In genomic region chr3:38015485-38015884, GRCh38 we compare ENCODE assay signal across 15 cellular contexts. TPM values are rescaled to one million over a fixed set of nuclear protein-coding genes. Genes with fewer than 3 reads are reported as not detected.
DNase-seq lines count a peak whose midpoint lies in the region; ATAC-seq and TF ChIP-seq lines count a peak whose summit lies in the region.
"Had no signal": no experiment of that assay in that cellular context is flagged by ENCODE, and none has a peak within 500 bp of the region (broad histone marks: within the 10 kb centered on the region; RNA-seq: fewer than 3 reads in every experiment).

No MANE protein-coding gene starts in this region.

- H3K4me1 Mint-ChIP-seq in activated T-helper 17 cell treated with anti-CD3 and anti-CD28 coated beads, Interleukin-2, amount 50 U/mL, for 72 hours = no peaks in the 10 kb centered on the region
- H3K4me1 Mint-ChIP-seq: B cell had no signal

- H3K9ac ChIP-seq in smooth muscle cell (ENCODE audit: low read depth) = no peak overlapping the region

- H3F3A ChIP-seq in smooth muscle cell (ENCODE audit: low read depth) = no peaks in the 10 kb centered on the region

- WGBS in hepatocyte (ENCODE audit: low lambda C conversion rate, missing lambda C conversion rate) = 83% methylated on average over 3 of the region's 3 CpGs
- WGBS in smooth muscle cell (ENCODE audit: low lambda C conversion rate) = 90% methylated on average over 3 of the region's 3 CpGs

- H3K27me3 ChIP-seq in hepatocyte (no peaks in the 10 kb centered on the region), osteoblast (ENCODE audit: insufficient read depth, low read length) (no peaks in the 10 kb centered on the region), upper lobe of right lung (no peaks in the 10 kb centered on the region), smooth muscle cell (ENCODE audit: low read depth) (no peaks in the 10 kb centered on the region)

- H3K4me1 ChIP-seq in hepatocyte (ENCODE audit: insufficient read depth) (no peaks in the 10 kb centered on the region), osteoblast (ENCODE audit: insufficient read depth, low read length) (no peaks in the 10 kb centered on the region), upper lobe of right lung (no peaks in the 10 kb centered on the region), smooth muscle cell (ENCODE audit: low read depth) (no peaks in the 10 kb centered on the region)

- no peak for ATAC-seq in activated T-helper 17 cell treated with anti-CD3 and anti-CD28 coated beads, Interleukin-2, amount 50 U/mL, for 72 hours (replicated peaks)
- no peak for ATAC-seq in upper lobe of right lung
- no peak for ATAC-seq in HG03280 (IDR thresholded peaks at IDR 0.05; ENCODE audit: unreplicated experiment)
- ATAC-seq: GM12878, GM23338 had no signal

- H3K79me2 ChIP-seq in hepatocyte = no peaks in the 10 kb centered on the region
- H3K79me2 ChIP-seq in osteoblast (ENCODE audit: insufficient read depth, low read length) = no peaks in the 10 kb centered on the region
- no peaks in the 10 kb centered on the region for H3K79me2 ChIP-seq in smooth muscle cell (ENCODE audit: low read depth)

- no peaks in the 10 kb centered on the region for H3K36me3 ChIP-seq in hepatocyte (replicated peaks; ENCODE audit: insufficient read depth, low read depth)
- peaks cover 28% of the 10 kb centered on the region for H3K36me3 ChIP-seq in osteoblast (ENCODE audit: insufficient read depth, low read length)
- peaks cover 61% of the 10 kb centered on the region for H3K36me3 ChIP-seq in upper lobe of right lung
- peaks cover 8% of the 10 kb centered on the region for H3K36me3 ChIP-seq in smooth muscle cell (ENCODE audit: low read depth)

- peaks cover 57% of the 10 kb centered on the region for H3K36me3 Mint-ChIP-seq in activated T-helper 17 cell treated with anti-CD3 and anti-CD28 coated beads, Interleukin-2, amount 50 U/mL, for 72 hours (ENCODE audit: low read depth)

- H3K9me3 Mint-ChIP-seq in activated T-helper 17 cell treated with anti-CD3 and anti-CD28 coated beads, Interleukin-2, amount 50 U/mL, for 72 hours = peaks cover 4% of the 10 kb centered on the region
- H3K9me3 Mint-ChIP-seq: GM23338 had no signal

- no peak for TF ChIP-seq CTCF in hepatocyte (IDR thresholded peaks at IDR 0.05; ENCODE audit: poor library complexity)
- no peak for TF ChIP-seq CTCF in osteoblast (IDR thresholded peaks at IDR 0.05; ENCODE audit: extremely low read depth, low read depth, low read length)
- TF ChIP-seq CTCF in upper lobe of right lung (IDR thresholded peaks at IDR 0.05) = no peak
- TF ChIP-seq CTCF in smooth muscle cell (IDR thresholded peaks at IDR 0.05; ENCODE audit: borderline replicate concordance, insufficient read depth, poor library complexity, severe bottlenecking) = no peak

- H3K9me3 ChIP-seq in hepatocyte (ENCODE audit: low read depth) = no peaks in the 10 kb centered on the region
- peaks cover 3% of the 10 kb centered on the region for H3K9me3 ChIP-seq in osteoblast (ENCODE audit: low read depth, low read length)
- no peaks in the 10 kb centered on the region for H3K9me3 ChIP-seq in upper lobe of right lung
- H3K9me3 ChIP-seq in smooth muscle cell (replicated peaks; ENCODE audit: low read depth) = no peaks in the 10 kb centered on the region

- H3K4me3 Mint-ChIP-seq in activated T-helper 17 cell treated with anti-CD3 and anti-CD28 coated beads, Interleukin-2, amount 50 U/mL, for 72 hours = no peak overlapping the region
- H3K4me3 Mint-ChIP-seq: B cell; CD4-positive, alpha-beta memory T cell; GM23338 had no signal

- peak overlapping the region; percentile 35 for H3K27ac Mint-ChIP-seq in activated T-helper 17 cell treated with anti-CD3 and anti-CD28 coated beads, Interleukin-2, amount 50 U/mL, for 72 hours
- H3K27ac Mint-ChIP-seq: B cell, GM23338 had no signal

- H2AFZ ChIP-seq in hepatocyte = no peak overlapping the region
- H2AFZ ChIP-seq in osteoblast (ENCODE audit: low read length) = no peak overlapping the region
- no peak overlapping the region for H2AFZ ChIP-seq in smooth muscle cell (ENCODE audit: low read depth)
- H2AFZ ChIP-seq: GM23338 had no signal

- no peaks in the 10 kb centered on the region for H3K9me2 ChIP-seq in hepatocyte (replicated peaks; ENCODE audit: insufficient read depth)

- H4K20me1 ChIP-seq in hepatocyte (ENCODE audit: insufficient read depth, poor library complexity, severe bottlenecking) (no peaks in the 10 kb centered on the region), osteoblast (ENCODE audit: insufficient read depth, low read length) (peaks cover 3% of the 10 kb centered on the region), smooth muscle cell (ENCODE audit: low read depth) (peaks cover 3% of the 10 kb centered on the region)

- DNase-seq in hepatocyte (ENCODE audit: low spot score) (no peak), osteoblast (ENCODE audit: insufficient read length, low spot score, missing footprints) (peak; percentile 25), upper lobe of right lung (peak; percentile 5), smooth muscle cell (lab: John Stamatoyannopoulos, UW; ENCODE audit: unreplicated experiment) (no peak), ureter (ENCODE audit: low spot score) (no peak)
- DNase-seq: CD4-positive, alpha-beta memory T cell; DMS79; H7 had no signal

- intact Hi-C loops in upper lobe of right lung (cut with DNase I) = no loop called here

- H3K4me2 ChIP-seq in hepatocyte = no peak overlapping the region
- H3K4me2 ChIP-seq in osteoblast (ENCODE audit: insufficient read depth, low read length) = no peak overlapping the region
- no peak overlapping the region for H3K4me2 ChIP-seq in smooth muscle cell
- H3K4me2 ChIP-seq: GM23338 had no signal

- H3K4me3 ChIP-seq in hepatocyte (no peak overlapping the region), osteoblast (ENCODE audit: insufficient read depth, low read length) (no peak overlapping the region), upper lobe of right lung (no peak overlapping the region), smooth muscle cell (no peak overlapping the region)
- H3K4me3 ChIP-seq: GM12878, GM23338 had no signal

- H3K27me3 Mint-ChIP-seq in activated T-helper 17 cell treated with anti-CD3 and anti-CD28 coated beads, Interleukin-2, amount 50 U/mL, for 72 hours = no peaks in the 10 kb centered on the region
- H3K27me3 Mint-ChIP-seq: B cell; CD4-positive, alpha-beta memory T cell had no signal

- H3K27ac ChIP-seq in hepatocyte (peak overlapping the region; percentile 61), osteoblast (ENCODE audit: low read depth, low read length) (no peak overlapping the region), upper lobe of right lung (no peak overlapping the region), smooth muscle cell (ENCODE audit: low read depth) (no peak overlapping the region)
- H3K27ac ChIP-seq: C4-2B had no signal

RNA-seq across cellular contexts. Expression of gene PLCD1, which starts 14.0 kb away (rescaled TPM):
- total RNA-seq in activated T-helper 17 cell treated with anti-CD3 and anti-CD28 coated beads, Interleukin-2, amount 50 U/mL, for 72 hours = 10 to 100 TPM; 17.7 to 24.4 TPM
- total RNA-seq in hepatocyte (17.1 and 22.6 TPM in 2 replicates), osteoblast (23.2 and 23.6 TPM in 2 replicates), upper lobe of right lung (32.2 TPM), smooth muscle cell (20.5 and 21.3 TPM in 2 replicates), ureter (93.5 TPM)
- polyA plus RNA-seq in hepatocyte (21.7 and 24.8 TPM in 2 replicates), smooth muscle cell (33.3 and 34.8 TPM in 2 replicates)

RNA-seq across cellular contexts. Expression of gene DLEC1, which starts 23.5 kb away (rescaled TPM):
- 1 to 10 TPM; 1.2 to 2.0 TPM for total RNA-seq in activated T-helper 17 cell treated with anti-CD3 and anti-CD28 coated beads, Interleukin-2, amount 50 U/mL, for 72 hours
- 0.23 and 0.68 TPM in 2 replicates for total RNA-seq in hepatocyte
- 1.5 and 1.6 TPM in 2 replicates for polyA plus RNA-seq in hepatocyte
- under 0.01 and 0.29 TPM in 2 replicates for total RNA-seq in osteoblast
- total RNA-seq in upper lobe of right lung = 2.7 TPM
- total RNA-seq in smooth muscle cell = 0.27 and 0.54 TPM in 2 replicates
- 0.61 TPM in 1 of 2 replicates, not detected in the other for polyA plus RNA-seq in smooth muscle cell
- 5.6 TPM for total RNA-seq in ureter
- total RNA-seq: G401 had no signal

RNA-seq across cellular contexts. Expression of gene VILL, which starts 24.9 kb away (rescaled TPM):
- total RNA-seq in activated T-helper 17 cell treated with anti-CD3 and anti-CD28 coated beads, Interleukin-2, amount 50 U/mL, for 72 hours = 10 to 100 TPM; 12.7 to 13.4 TPM
- total RNA-seq in hepatocyte (47.0 and 47.4 TPM in 2 replicates), osteoblast (6.8 and 7.6 TPM in 2 replicates), upper lobe of right lung (8.9 TPM), smooth muscle cell (3.4 and 3.8 TPM in 2 replicates), ureter (46.4 TPM)
- polyA plus RNA-seq in hepatocyte (39.3 and 39.7 TPM in 2 replicates), smooth muscle cell (2.3 and 5.6 TPM in 2 replicates)

Comparison
In these comparisons a context has a peak if more than half of its experiments do, and no peak if none do; other contexts are left out.
1. DNase-seq: peak in osteoblast (single experiment) and upper lobe of right lung (single experiment); none in hepatocyte (single experiment), smooth muscle cell (single experiment) and ureter (single experiment).